ENCODE assay signal across 16 cellular contexts in genomic region chr3:23480324-23480704, GRCh38.
DNase-seq lines count a peak whose midpoint lies in the region; ATAC-seq and TF ChIP-seq lines count a peak whose summit lies in the region.
"Had no signal": no experiment of that assay in that cellular context is flagged by ENCODE, and none has a peak within 500 bp of the region (broad histone marks: within the 10 kb centered on the region; RNA-seq: fewer than 3 reads in every experiment).

No MANE protein-coding gene starts in this region.

- H3K79me2 ChIP-seq in GM23248 (ENCODE audit: insufficient read depth): no peaks in the 10 kb centered on the region; the same call in 1 of the 2 replicates

- no peak overlapping the region for H3K4me2 ChIP-seq in GM23248 (ENCODE audit: unreplicated experiment)

- no peak for TF ChIP-seq CTCF in GM20000 (IDR thresholded peaks at IDR 0.05; ENCODE audit: extremely low read depth, missing control alignments)

- ATAC-seq in sciatic nerve (peak; percentile 24), GM18873 (IDR thresholded peaks at IDR 0.05; ENCODE audit: low FRiP score, unreplicated experiment) (no peak)
- ATAC-seq: pancreas had no signal

- DNase-seq in NCI-H524 (lab: John Stamatoyannopoulos, UW): peak; percentile 42 to 71
- peak in 59 of 61 donors; percentile 4 to 89 (median 75) for DNase-seq in caudate nucleus (lab: John Stamatoyannopoulos, UW)
- peak; percentile 12 for DNase-seq in left kidney (ENCODE audit: low read depth, low spot score)
- no peak for DNase-seq in sciatic nerve (ENCODE audit: low spot score)
- DNase-seq in GM20000 (ENCODE audit: low spot score): no peak
- no peak for DNase-seq in GM23248
- DNase-seq: activated CD4-positive, alpha-beta T cell treated with anti-CD3 and anti-CD28 coated beads for 1 hour; activated naive CD4-positive, alpha-beta T cell treated with Interleukin-2 at 50 U/mL for 16 hours; activated T-cell treated with anti-CD3 and anti-CD28 coated beads, Interleukin-2, amount 50 U/mL, for 48 hours; amniotic stem cell; CD4-positive, CD25-positive, alpha-beta regulatory T cell; lower lobe of right lung; NCI-H1694 treated with DMSO at 0.1 percent for 48 hours; SW 1271 had no signal

- no peaks in the 10 kb centered on the region for H3K36me3 ChIP-seq in GM23248 (ENCODE audit: low read depth)
- H3K36me3 ChIP-seq: lower lobe of right lung, pancreas had no signal

- H3K9me3 ChIP-seq in GM23248 (ENCODE audit: low read depth): no peaks in the 10 kb centered on the region
- H3K9me3 ChIP-seq: pancreas had no signal

- WGBS in GM23248 (ENCODE audit: low coverage in 1 of 2, low lambda C conversion rate in 2 of 2, missing lambda C conversion rate in 2 of 2), 2 experiments: 96% methylated on average over 8 of the region's 8 CpGs

- H2AFZ ChIP-seq in GM23248: no peak overlapping the region

- no peak overlapping the region for H3K4me3 ChIP-seq in GM23248
- H3K4me3 ChIP-seq: lower lobe of right lung, pancreas had no signal

- no peaks in the 10 kb centered on the region for H3K27me3 ChIP-seq in GM23248 (replicated peaks; ENCODE audit: insufficient read depth)
- H3K27me3 ChIP-seq: pancreas had no signal

- H3K27ac ChIP-seq in caudate nucleus (ENCODE audit: low read depth, low read length): peak overlapping the region; percentile 81
- H3K27ac ChIP-seq in GM23248: no peak overlapping the region
- H3K27ac ChIP-seq: lower lobe of right lung, pancreas had no signal

- H3K9ac ChIP-seq in GM23248: no peak overlapping the region

- intact Hi-C loops in sciatic nerve (cut with DNase I): no loop called here

- H4K20me1 ChIP-seq in GM23248 (ENCODE audit: insufficient read depth): no peaks in the 10 kb centered on the region

- in situ Hi-C loops in GM23248 (cut with MboI): no loop called here

- H3K9me2 ChIP-seq in GM23248 (ENCODE audit: insufficient read depth): no peaks in the 10 kb centered on the region

- H3F3A ChIP-seq in GM23248 (ENCODE audit: insufficient read depth): no peaks in the 10 kb centered on the region

- H3K4me1 ChIP-seq in GM23248 (ENCODE audit: insufficient read depth): no peaks in the 10 kb centered on the region
- H3K4me1 ChIP-seq: lower lobe of right lung, pancreas had no signal

Comparison
In these comparisons a context has a peak if more than half of its experiments do, and no peak if none do; other contexts are left out.
1. DNase-seq: peak in NCI-H524 (2 of 2), caudate nucleus (59 of 61) and left kidney (single experiment); none in sciatic nerve (single experiment), GM20000 (single experiment) and GM23248 (single experiment).